ENCODE assay signal across 28 cellular contexts in genomic region chr2:2887772-2888387, GRCh38.
"Had no signal": no experiment of that assay in that cellular context is flagged by ENCODE, and none has a peak within 500 bp of the region (broad histone marks: within the 10 kb centered on the region; RNA-seq: fewer than 3 reads in every experiment).

No MANE protein-coding gene starts in this region.

- DNase-seq: activated CD4-positive, alpha-beta memory T cell treated with anti-CD3 and anti-CD28 coated beads for 36 hours; activated CD4-positive, alpha-beta T cell treated with anti-CD3 and anti-CD28 coated beads, Interleukin-2, amount 10 ng/mL, durations not matched to agents 24 days and 14 days; activated CD4-positive, CD25-positive, alpha-beta regulatory T cell treated with anti-CD3 and anti-CD28 coated beads, Interleukin-2, amount 50 U/mL, for 72 hours; activated CD8-positive, alpha-beta memory T cell treated with anti-CD3 and anti-CD28 coated beads, Interleukin-2, amount 50 U/mL, for 4 hours; activated gamma-delta T cell treated with Interleukin-2 at 50 U/mL for 16 hours; activated naive CD4-positive, alpha-beta T cell treated with anti-CD3 and anti-CD28 coated beads, Interleukin-2, amount 50 U/mL, for 16 hours; activated T-cell treated with anti-CD3 and anti-CD28 coated beads, Interleukin-2, amount 50 U/mL, for 1 hour; amniotic stem cell; caudate nucleus; foreskin fibroblast; hippocampal formation; kidney; left colon; mammary epithelial cell; naive B cell; occipital lobe; stimulated activated CD4-positive, alpha-beta T cell treated with anti-CD3 and anti-CD28 coated beads, Interleukin-15, amount 100 ng/mL, for 24 hours; stimulated activated CD4-positive, alpha-beta T cell treated with anti-CD3 and anti-CD28 coated beads, Interleukin-2, amount 100 ng/mL, for 24 hours; stimulated activated naive B cell treated with anti-CD40 and anti-IgM and Interleukin-4, amounts not matched to agents 10 μg/mL and 1 μg/mL and 100 μg/mL, for 72 hours; stomach; T1000; thyroid gland; upper lobe of left lung had no signal

- H3K4me3 ChIP-seq: right atrium auricular region, smooth muscle cell, stomach, thyroid gland, upper lobe of left lung, vagina had no signal

- H3K9me3 ChIP-seq: right atrium auricular region, thyroid gland, vagina had no signal

- FAIRE-seq: kidney had no signal

- ATAC-seq: esophagus mucosa; left colon; stimulated activated naive B cell treated with anti-CD40 and anti-IgM and Interleukin-4, amounts not matched to agents 10 μg/mL and 1 μg/mL and 100 μg/mL, for 72 hours had no signal

- H3K9ac ChIP-seq: parathyroid adenoma had no signal

- H2AFZ ChIP-seq: parathyroid adenoma had no signal

- H3K4me2 ChIP-seq: smooth muscle cell had no signal

- H3K4me1 ChIP-seq: parathyroid adenoma, right atrium auricular region, stomach, thyroid gland, upper lobe of left lung, vagina had no signal

- H3K27ac ChIP-seq: parathyroid adenoma, right atrium auricular region, stomach, thyroid gland, upper lobe of left lung, vagina had no signal

- H3K27me3 ChIP-seq: right atrium auricular region, stomach, thyroid gland, upper lobe of left lung, vagina had no signal

- H3K36me3 ChIP-seq: right atrium auricular region, stomach, thyroid gland, upper lobe of left lung, vagina had no signal
